16 cellular contexts compared by ENCODE assay signal in genomic region chr15:58224068-58224467, GRCh38.
DNase-seq lines count a peak whose midpoint lies in the region; ATAC-seq, FAIRE-seq and TF ChIP-seq lines count a peak whose summit lies in the region.
"Had no signal": no experiment of that assay in that cellular context is flagged by ENCODE, and none has a peak within 500 bp of the region (broad histone marks: within the 10 kb centered on the region; RNA-seq: fewer than 3 reads in every experiment).

No MANE protein-coding gene starts in this region.

- H3K27ac Mint-ChIP-seq in stimulated activated naive B cell treated with anti-CD40 and anti-IgM and Interleukin-4, amounts not matched to agents 10 μg/mL and 1 μg/mL and 100 μg/mL, for 72 hours, result no peak overlapping the region
- H3K27ac Mint-ChIP-seq in stimulated activated naive CD8-positive, alpha-beta T cell treated with anti-CD3 and anti-CD28 coated beads, Interleukin-15, amount 100 ng/mL, for 72 hours, result no peak overlapping the region
- H3K27ac Mint-ChIP-seq: H9 had no signal

- intact Hi-C loops in head of caudate nucleus (cut with DNase I), result loop anchor here (10.0 kb wide), 1 partner anchor 111 kb away; no protein-coding TSS in a partner anchor

- no peak overlapping the region for H3K4me3 Mint-ChIP-seq in stimulated activated naive B cell treated with anti-CD40 and anti-IgM and Interleukin-4, amounts not matched to agents 10 μg/mL and 1 μg/mL and 100 μg/mL, for 72 hours
- no peak overlapping the region for H3K4me3 Mint-ChIP-seq in stimulated activated naive CD8-positive, alpha-beta T cell treated with anti-CD3 and anti-CD28 coated beads, Interleukin-15, amount 100 ng/mL, for 72 hours
- H3K4me3 Mint-ChIP-seq: CD8-positive, alpha-beta memory T cell; H9 had no signal

- H3K36me3 Mint-ChIP-seq in stimulated activated naive B cell treated with anti-CD40 and anti-IgM and Interleukin-4, amounts not matched to agents 10 μg/mL and 1 μg/mL and 100 μg/mL, for 72 hours, result no peaks in the 10 kb centered on the region

- in situ Hi-C loops in astrocyte of the cerebellum (cut with HindIII; ENCODE audit: low sequenced_read_pairs), result no loop called here

- TF ChIP-seq RAD21 in Ishikawa (IDR thresholded peaks at IDR 0.05; ENCODE audit: low read depth), result no peak

- no peak overlapping the region for H3K4me3 ChIP-seq in astrocyte of the cerebellum (ENCODE audit: low read depth, low read length)
- H3K4me3 ChIP-seq: GM12878 had no signal

- peaks cover 0 to 7% of the 10 kb centered on the region in 2 donors for H3K27me3 Mint-ChIP-seq in stimulated activated naive B cell treated with anti-CD40 and anti-IgM and Interleukin-4, amounts not matched to agents 10 μg/mL and 1 μg/mL and 100 μg/mL, for 72 hours
- peaks cover 18% of the 10 kb centered on the region for H3K27me3 Mint-ChIP-seq in stimulated activated naive CD8-positive, alpha-beta T cell treated with anti-CD3 and anti-CD28 coated beads, Interleukin-15, amount 100 ng/mL, for 72 hours

- no peak for TF ChIP-seq CTCF in astrocyte of the cerebellum (IDR thresholded peaks at IDR 0.05; ENCODE audit: low read depth, low read length, missing control alignments)

- H3K9me3 Mint-ChIP-seq in stimulated activated naive B cell treated with anti-CD40 and anti-IgM and Interleukin-4, amounts not matched to agents 10 μg/mL and 1 μg/mL and 100 μg/mL, for 72 hours, result peaks cover 0 to 7% of the 10 kb centered on the region in 2 donors
- peaks cover 4 to 10% of the 10 kb centered on the region in 2 donors for H3K9me3 Mint-ChIP-seq in stimulated activated naive CD8-positive, alpha-beta T cell treated with anti-CD3 and anti-CD28 coated beads, Interleukin-15, amount 100 ng/mL, for 72 hours

- no peaks in the 10 kb centered on the region for H3K4me1 Mint-ChIP-seq in stimulated activated naive B cell treated with anti-CD40 and anti-IgM and Interleukin-4, amounts not matched to agents 10 μg/mL and 1 μg/mL and 100 μg/mL, for 72 hours
- H3K4me1 Mint-ChIP-seq in stimulated activated naive CD8-positive, alpha-beta T cell treated with anti-CD3 and anti-CD28 coated beads, Interleukin-15, amount 100 ng/mL, for 72 hours, result peaks cover 7% of the 10 kb centered on the region

- no peak for ATAC-seq in stimulated activated naive B cell treated with anti-CD40 and anti-IgM and Interleukin-4, amounts not matched to agents 10 μg/mL and 1 μg/mL and 100 μg/mL, for 72 hours (replicated peaks)
- ATAC-seq in stimulated activated naive CD8-positive, alpha-beta T cell treated with anti-CD3 and anti-CD28 coated beads, Interleukin-15, amount 100 ng/mL, for 72 hours, result no peak
- ATAC-seq: GM12878 had no signal

- DNase-seq in astrocyte of the cerebellum (ENCODE audit: low read depth) (peak; percentile 75), head of caudate nucleus (peak in 34 of 42 donors; percentile 18 to 77 (median 44)), retina (peak; percentile 20), NCI-H1436 treated with DMSO at 0.1 percent for 48 hours (lab: John Stamatoyannopoulos, UW) (no peak), urothelium cell line (ENCODE audit: low spot score) (no peak)
- no peak for DNase-seq in stimulated activated naive B cell treated with anti-CD40 and anti-IgM and Interleukin-4, amounts not matched to agents 10 μg/mL and 1 μg/mL and 100 μg/mL, for 72 hours
- no peak for DNase-seq in stimulated activated naive CD8-positive, alpha-beta T cell treated with anti-CD3 and anti-CD28 coated beads, Interleukin-15, amount 100 ng/mL, for 72 hours
- DNase-seq: activated CD8-positive, alpha-beta memory T cell treated with anti-CD3 and anti-CD28 coated beads for 24 hours; CD8-positive, alpha-beta memory T cell; cortex of kidney; H9; IMR-90; NCI-H1417; NCI-H2227 treated with DMSO at 0.1 percent for 48 hours had no signal

- TF ChIP-seq EP300 in Ishikawa (IDR thresholded peaks at IDR 0.05; ENCODE audit: borderline replicate concordance), result 0 out of 2 replicates have a peak, but pooled peaks have one; percentile 47

- FAIRE-seq in urothelium cell line (lab: Jason Lieb, UNC), result no peak
- FAIRE-seq: GM12878 had no signal

TF ChIP-seq in Ishikawa, 13 proteins besides CTCF, POLR2A, EP300 and RAD21:
- TF ChIP-seq TCF12 (IDR thresholded peaks at IDR 0.05; ENCODE audit: low read depth) (0 out of 2 replicates have a peak, but pooled peaks have one; percentile 35), NFIC (IDR thresholded peaks at IDR 0.05) (peak; percentile 59; the same call in 1 of the 2 replicates), CREB1 (IDR thresholded peaks at IDR 0.05; ENCODE audit: low read depth) (no peak)

Comparison
In these comparisons a context has a peak if more than half of its experiments do, and no peak if none do; other contexts are left out.
1. DNase-seq: peak in astrocyte of the cerebellum (single experiment), head of caudate nucleus (34 of 42) and retina (single experiment); none in NCI-H1436 treated with DMSO at 0.1 percent for 48 hours (single experiment), stimulated activated naive B cell treated with anti-CD40 and anti-IgM and Interleukin-4, amounts not matched to agents 10 μg/mL and 1 μg/mL and 100 μg/mL, for 72 hours (single experiment), urothelium cell line (single experiment) and stimulated activated naive CD8-positive, alpha-beta T cell treated with anti-CD3 and anti-CD28 coated beads, Interleukin-15, amount 100 ng/mL, for 72 hours (0 of 2).